Comparison of ENCODE assay signal across 8 cellular contexts in the genomic region with DNA sequence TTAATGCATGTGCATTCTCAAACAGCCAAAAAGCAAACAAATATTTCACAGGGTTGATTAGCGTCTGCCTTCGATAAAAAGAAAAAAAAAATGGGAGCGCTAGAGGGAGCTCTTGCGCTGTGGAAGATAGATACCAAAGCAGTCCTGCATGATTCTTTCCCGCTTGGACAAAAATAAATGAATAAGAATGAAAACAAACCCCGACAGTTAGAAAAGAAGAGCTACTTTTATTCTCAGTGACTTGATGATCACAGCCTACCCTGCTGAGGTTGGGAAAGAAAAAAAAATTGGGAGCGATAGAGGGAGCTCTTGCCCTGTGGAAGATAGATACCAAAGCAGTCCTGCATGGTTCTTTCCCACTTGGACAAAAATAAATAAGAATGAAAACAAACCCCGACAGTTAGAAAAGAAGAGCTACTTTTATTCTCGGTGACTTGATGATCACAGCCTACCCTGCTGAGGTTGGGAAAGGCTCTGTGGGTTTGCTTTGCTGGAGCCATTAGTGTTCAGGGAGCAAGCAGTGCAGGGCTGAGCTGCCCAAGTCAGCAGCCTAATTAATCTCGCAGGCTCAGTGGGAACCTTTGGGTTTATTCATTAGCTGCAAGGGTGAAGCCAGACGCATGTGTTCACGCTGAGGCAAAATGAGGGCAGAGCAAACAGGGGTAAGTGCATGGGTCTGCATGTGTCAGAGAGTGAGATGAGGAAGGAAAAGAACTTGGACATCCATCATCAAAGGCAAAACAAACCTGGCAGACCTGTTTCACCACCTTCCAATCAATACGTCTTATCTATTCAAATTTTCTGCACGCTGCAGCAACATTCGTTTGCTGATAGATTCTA.
DNase-seq lines count a peak whose midpoint lies in the region; ATAC-seq, FAIRE-seq and TF ChIP-seq lines count a peak whose summit lies in the region.

No MANE protein-coding gene starts in this region.

- no peak overlapping the region for H2AFZ ChIP-seq in keratinocyte (ENCODE audit: control insufficient read depth, low read length)

- 8 to 10% methylated on average over 14 to 15 of the region's 15 CpGs for WGBS in lower leg skin, 2 donors

- no peaks in the 10 kb centered on the region for H3K36me3 Mint-ChIP-seq in activated CD8-positive, alpha-beta T cell treated with anti-CD3 and anti-CD28 coated beads for 36 hours (ENCODE audit: low read depth)
- no peaks in the 10 kb centered on the region for H3K36me3 Mint-ChIP-seq in activated CD8-positive, alpha-beta T cell treated with anti-CD3 and anti-CD28 coated beads, Interleukin-2, amount 10 ng/mL, durations not matched to agents 7 days and 5 days (ENCODE audit: low read depth)

- peaks cover 4% of the 10 kb centered on the region for H3K27me3 Mint-ChIP-seq in activated CD8-positive, alpha-beta T cell treated with anti-CD3 and anti-CD28 coated beads for 36 hours
- H3K27me3 Mint-ChIP-seq in activated CD8-positive, alpha-beta T cell treated with anti-CD3 and anti-CD28 coated beads, Interleukin-2, amount 10 ng/mL, durations not matched to agents 7 days and 5 days (ENCODE audit: low read depth), result peaks cover 4% of the 10 kb centered on the region

- no peaks in the 10 kb centered on the region for H3K9me3 ChIP-seq in keratinocyte (ENCODE audit: control insufficient read depth, low read depth, low read length)

- no peak overlapping the region for H3K9ac ChIP-seq in keratinocyte (ENCODE audit: control insufficient read depth, extremely low read depth, insufficient read depth, low read length)

- in situ Hi-C loops in KBM-7 (cut with MboI; ENCODE audit: low pct_unique_long_range_greater_than_20kb, low sequenced_read_pairs), result no loop called here

- no peaks in the 10 kb centered on the region for H3K9me1 ChIP-seq in keratinocyte (ENCODE audit: control insufficient read depth, extremely low read depth, insufficient read depth, low read length)

- TF ChIP-seq CTCF in activated CD8-positive, alpha-beta T cell treated with anti-CD3 and anti-CD28 coated beads for 36 hours (IDR thresholded peaks at IDR 0.05), result peak; percentile 49
- TF ChIP-seq CTCF in keratinocyte (optimal IDR thresholded peaks at IDR 0.05 in 1 of 3, IDR thresholded peaks at IDR 0.05 in 1 of 3, conservative IDR thresholded peaks at IDR 0.05 in 1 of 3; ENCODE audit: extremely low read depth in 1 of 3, insufficient read depth in 2 of 3, low read length in 3 of 3) (peak; percentile 31 to 51 (median 45)), lower leg skin (IDR thresholded peaks at IDR 0.05) (no peak)

- H3K4me3 Mint-ChIP-seq in activated CD8-positive, alpha-beta T cell treated with anti-CD3 and anti-CD28 coated beads for 36 hours, result no peak overlapping the region
- no peak overlapping the region for H3K4me3 Mint-ChIP-seq in activated CD8-positive, alpha-beta T cell treated with anti-CD3 and anti-CD28 coated beads, Interleukin-2, amount 10 ng/mL, durations not matched to agents 7 days and 5 days

- H3K79me2 ChIP-seq in keratinocyte (ENCODE audit: control insufficient read depth, insufficient read depth, low read length), result no peaks in the 10 kb centered on the region

- H3K9me3 Mint-ChIP-seq in activated CD8-positive, alpha-beta T cell treated with anti-CD3 and anti-CD28 coated beads for 36 hours, result no peaks in the 10 kb centered on the region
- no peaks in the 10 kb centered on the region for H3K9me3 Mint-ChIP-seq in activated CD8-positive, alpha-beta T cell treated with anti-CD3 and anti-CD28 coated beads, Interleukin-2, amount 10 ng/mL, durations not matched to agents 7 days and 5 days (ENCODE audit: insufficient read depth)

- peaks cover 4% of the 10 kb centered on the region for H3K4me1 Mint-ChIP-seq in activated CD8-positive, alpha-beta T cell treated with anti-CD3 and anti-CD28 coated beads for 36 hours (ENCODE audit: low read depth)
- no peaks in the 10 kb centered on the region for H3K4me1 Mint-ChIP-seq in activated CD8-positive, alpha-beta T cell treated with anti-CD3 and anti-CD28 coated beads, Interleukin-2, amount 10 ng/mL, durations not matched to agents 7 days and 5 days (ENCODE audit: low read depth)

- DNase-seq in activated CD8-positive, alpha-beta T cell treated with anti-CD3 and anti-CD28 coated beads for 36 hours, result peak; percentile 7
- DNase-seq in activated CD8-positive, alpha-beta T cell treated with anti-CD3 and anti-CD28 coated beads, Interleukin-2, amount 10 ng/mL, durations not matched to agents 7 days and 5 days, result no peak
- peak; percentile 51 for DNase-seq in KBM-7
- no peak for DNase-seq in keratinocyte (ENCODE audit: low read depth, low spot score)
- DNase-seq in lower leg skin (ENCODE audit: low spot score in 2 of 2), result no peak
- no peak for DNase-seq in urothelium cell line (ENCODE audit: low spot score)

- FAIRE-seq in TTC549 (lab: Jason Lieb, UNC) (peak; percentile 59), keratinocyte (lab: Jason Lieb, UNC) (no peak), urothelium cell line (lab: Jason Lieb, UNC) (no peak)

- dilution Hi-C loops in keratinocyte (cut with MboI; ENCODE audit: extremely low pct_ligation_motif_present, low sequenced_read_pairs), result no loop called here

- H3K4me2 ChIP-seq in keratinocyte (ENCODE audit: control insufficient read depth, extremely low read depth, insufficient read depth, low read depth, low read length), result no peak overlapping the region

- H3K4me3 ChIP-seq in keratinocyte (ENCODE audit: control insufficient read depth in 2 of 3, extremely low read depth in 1 of 3, insufficient read depth in 2 of 3, low read depth in 1 of 3, low read length in 3 of 3), result no peak overlapping the region
- H3K4me3 ChIP-seq in lower leg skin (ENCODE audit: low read depth, poor library complexity, severe bottlenecking), result no peak overlapping the region

- ATAC-seq in activated CD8-positive, alpha-beta T cell treated with anti-CD3 and anti-CD28 coated beads for 36 hours, result no peak
- no peak for ATAC-seq in activated CD8-positive, alpha-beta T cell treated with anti-CD3 and anti-CD28 coated beads, Interleukin-2, amount 10 ng/mL, durations not matched to agents 7 days and 5 days
- no peak for ATAC-seq in GM18858 (IDR thresholded peaks at IDR 0.05; ENCODE audit: unreplicated experiment)

- TF ChIP-seq POLR2A in lower leg skin (IDR thresholded peaks at IDR 0.05), result no peak

- POLR2A ChIA-PET in activated CD8-positive, alpha-beta T cell treated with anti-CD3 and anti-CD28 coated beads for 36 hours (lab: Charles Lee), result interaction anchor here (0.6 kb wide), 1 partner anchor 150 kb away, joined by 3 read pairs; no protein-coding TSS in a partner anchor
- POLR2A ChIA-PET in activated CD8-positive, alpha-beta T cell treated with anti-CD3 and anti-CD28 coated beads, Interleukin-2, amount 10 ng/mL, durations not matched to agents 7 days and 5 days (lab: Charles Lee), result no interaction called here

- CTCF ChIA-PET in activated CD8-positive, alpha-beta T cell treated with anti-CD3 and anti-CD28 coated beads for 36 hours (lab: Charles Lee), result interaction anchor here (0.7 to 1.4 kb wide), 8 partner anchors 8 to 899 kb away, joined by 3 to 5 read pairs (median 4); no protein-coding TSS in a partner anchor
- CTCF ChIA-PET in activated CD8-positive, alpha-beta T cell treated with anti-CD3 and anti-CD28 coated beads, Interleukin-2, amount 10 ng/mL, durations not matched to agents 7 days and 5 days (lab: Charles Lee), result interaction anchor here (0.7 to 1.4 kb wide), 4 partner anchors 10 to 842 kb away, joined by 3 read pairs; no protein-coding TSS in a partner anchor

- H4K20me1 ChIP-seq in keratinocyte (ENCODE audit: control insufficient read depth, extremely low read depth, insufficient read depth, low read length), result no peaks in the 10 kb centered on the region

- no peak overlapping the region for H3K27ac ChIP-seq in keratinocyte (ENCODE audit: control insufficient read depth, insufficient read depth, low read length)

- no peaks in the 10 kb centered on the region for H3K27me3 ChIP-seq in keratinocyte (ENCODE audit: control insufficient read depth, extremely low read depth, insufficient read depth, low read length)

- no peaks in the 10 kb centered on the region for H3K36me3 ChIP-seq in keratinocyte (ENCODE audit: control insufficient read depth in 2 of 2, extremely low read depth in 1 of 2, insufficient read depth in 2 of 2, low read length in 2 of 2)

- intact Hi-C loops in activated CD8-positive, alpha-beta T cell treated with anti-CD3 and anti-CD28 coated beads for 36 hours (cut with micrococcal nuclease), result no loop called here
- intact Hi-C loops in lower leg skin (cut with DNase I; ENCODE audit: low total_unique reads), result no loop called here

- H3K4me1 ChIP-seq in keratinocyte (ENCODE audit: control insufficient read depth, extremely low read depth, insufficient read depth, low read length), result no peaks in the 10 kb centered on the region

- no peak overlapping the region for H3K27ac Mint-ChIP-seq in activated CD8-positive, alpha-beta T cell treated with anti-CD3 and anti-CD28 coated beads for 36 hours
- H3K27ac Mint-ChIP-seq in activated CD8-positive, alpha-beta T cell treated with anti-CD3 and anti-CD28 coated beads, Interleukin-2, amount 10 ng/mL, durations not matched to agents 7 days and 5 days, result no peak overlapping the region

Comparison
In these comparisons a context has a peak if more than half of its experiments do, and no peak if none do; other contexts are left out.
1. DNase-seq: peak in activated CD8-positive, alpha-beta T cell treated with anti-CD3 and anti-CD28 coated beads for 36 hours (single experiment) and KBM-7 (single experiment); none in activated CD8-positive, alpha-beta T cell treated with anti-CD3 and anti-CD28 coated beads, Interleukin-2, amount 10 ng/mL, durations not matched to agents 7 days and 5 days (single experiment), keratinocyte (single experiment), lower leg skin (0 of 2) and urothelium cell line (single experiment).
2. CTCF ChIP-seq: peak in activated CD8-positive, alpha-beta T cell treated with anti-CD3 and anti-CD28 coated beads for 36 hours (single experiment) and keratinocyte (3 of 3); none in lower leg skin (0 of 3).